1 cellular context compared by ENCODE assay signal in genomic region chr14:21257395-21258193, GRCh38.
TF ChIP-seq lines count a peak whose summit lies in the region.

No MANE protein-coding gene starts in this region.

TF ChIP-seq in WTC11, 78 proteins besides CTCF, POLR2A, EP300 and RAD21 (continued from another document):
- TF ChIP-seq ERG (CRISPR knock-in tag; IDR thresholded peaks at IDR 0.05) (0 out of 2 replicates have a peak, but pooled peaks have one; percentile 28), PRRX2 (CRISPR knock-in tag; IDR thresholded peaks at IDR 0.05) (0 out of 2 replicates have a peak, but pooled peaks have one; percentile 37), NFATC4 (CRISPR knock-in tag; IDR thresholded peaks at IDR 0.05) (0 out of 2 replicates have a peak, but pooled peaks have one; percentile 42)
TF ChIP-seq in WTC11: peak in this region for 4.
